Comparison of ENCODE assay signal across 1 cellular context in the genomic region with DNA sequence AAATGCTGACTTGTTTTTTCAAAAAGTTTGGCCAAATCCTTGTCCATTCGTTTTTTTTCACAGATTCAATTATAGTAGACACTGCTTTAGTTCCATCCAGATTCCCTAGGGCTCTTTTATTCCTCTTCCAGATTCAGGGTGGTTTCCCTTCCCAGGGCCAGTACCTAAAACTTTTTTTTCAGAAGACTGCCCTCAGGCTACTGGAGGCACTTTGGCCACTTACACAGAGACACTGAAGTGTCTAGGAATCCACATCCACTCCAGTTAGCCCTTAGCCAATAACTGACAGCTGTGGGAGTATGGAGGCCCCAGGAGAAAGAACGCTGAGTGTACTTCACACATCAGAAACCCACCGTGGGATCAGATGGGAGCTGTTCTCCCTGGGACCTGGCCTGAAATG.
TF ChIP-seq lines count a peak whose summit lies in the region.

No MANE protein-coding gene starts in this region.

TF ChIP-seq in IMR-90, 13 proteins besides CTCF, POLR2A, EP300 and RAD21:
- TF ChIP-seq, protein P1, sequence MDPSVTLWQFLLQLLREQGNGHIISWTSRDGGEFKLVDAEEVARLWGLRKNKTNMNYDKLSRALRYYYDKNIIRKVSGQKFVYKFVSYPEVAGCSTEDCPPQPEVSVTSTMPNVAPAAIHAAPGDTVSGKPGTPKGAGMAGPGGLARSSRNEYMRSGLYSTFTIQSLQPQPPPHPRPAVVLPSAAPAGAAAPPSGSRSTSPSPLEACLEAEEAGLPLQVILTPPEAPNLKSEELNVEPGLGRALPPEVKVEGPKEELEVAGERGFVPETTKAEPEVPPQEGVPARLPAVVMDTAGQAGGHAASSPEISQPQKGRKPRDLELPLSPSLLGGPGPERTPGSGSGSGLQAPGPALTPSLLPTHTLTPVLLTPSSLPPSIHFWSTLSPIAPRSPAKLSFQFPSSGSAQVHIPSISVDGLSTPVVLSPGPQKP (IDR thresholded peaks at IDR 0.05; ENCODE audit: borderline replicate concordance, low read depth, low read length), result no peak
- TF ChIP-seq SMC3 (IDR thresholded peaks at IDR 0.05; ENCODE audit: low read depth, low read length) (no peak), RCOR1 (IDR thresholded peaks at IDR 0.05; ENCODE audit: insufficient replicate concordance, low read length) (no peak), RFX5 (IDR thresholded peaks at IDR 0.05; ENCODE audit: low read depth, low read length) (no peak), MAZ (IDR thresholded peaks at IDR 0.05; ENCODE audit: borderline replicate concordance, low read depth, low read length) (no peak), MAFK (IDR thresholded peaks at IDR 0.05; ENCODE audit: low read depth, low read length) (no peak)
- TF ChIP-seq, protein P2, sequence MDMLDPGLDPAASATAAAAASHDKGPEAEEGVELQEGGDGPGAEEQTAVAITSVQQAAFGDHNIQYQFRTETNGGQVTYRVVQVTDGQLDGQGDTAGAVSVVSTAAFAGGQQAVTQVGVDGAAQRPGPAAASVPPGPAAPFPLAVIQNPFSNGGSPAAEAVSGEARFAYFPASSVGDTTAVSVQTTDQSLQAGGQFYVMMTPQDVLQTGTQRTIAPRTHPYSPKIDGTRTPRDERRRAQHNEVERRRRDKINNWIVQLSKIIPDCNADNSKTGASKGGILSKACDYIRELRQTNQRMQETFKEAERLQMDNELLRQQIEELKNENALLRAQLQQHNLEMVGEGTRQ (IDR thresholded peaks at IDR 0.05; ENCODE audit: low read depth, low read length), result no peak
TF ChIP-seq in IMR-90: peak in this region for 0.
